17 cellular contexts compared by ENCODE assay signal in the genomic region with DNA sequence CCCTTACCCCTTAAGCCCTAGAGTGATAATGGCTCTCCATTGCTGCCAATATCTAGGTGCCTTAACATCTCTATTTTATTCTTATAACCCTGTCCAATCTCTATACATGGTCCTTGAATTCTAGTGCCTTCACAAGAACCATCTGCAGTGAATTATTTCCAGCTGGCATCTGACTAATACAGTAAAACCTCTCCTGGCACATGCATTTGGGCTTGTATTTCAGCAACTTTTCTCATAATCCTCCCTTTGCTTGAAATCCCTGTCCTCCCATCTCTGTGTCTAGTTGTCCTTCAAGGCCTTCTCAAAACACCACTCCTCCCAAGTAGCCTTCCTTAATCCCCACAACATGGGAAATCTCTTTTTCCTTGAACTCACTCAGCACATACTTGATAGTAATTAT. TPM values are rescaled to one million over a fixed set of nuclear protein-coding genes. Genes with fewer than 3 reads are reported as not detected.
DNase-seq lines count a peak whose midpoint lies in the region; ATAC-seq and TF ChIP-seq lines count a peak whose summit lies in the region.
"Had no signal": no experiment of that assay in that cellular context is flagged by ENCODE, and none has a peak within 500 bp of the region (broad histone marks: within the 10 kb centered on the region; RNA-seq: fewer than 3 reads in every experiment).

No MANE protein-coding gene starts in this region.

- H2AFZ ChIP-seq in IMR-90 (replicated peaks; ENCODE audit: low read length, poor library complexity): no peak overlapping the region

- CTCF ChIA-PET in IMR-90 (lab: Yijun Ruan, JAX): no interaction called here
- CTCF ChIA-PET in Caco-2 (lab: Charles Lee): no interaction called here

- no peaks in the 10 kb centered on the region for H3K27me3 Mint-ChIP-seq in osteocyte (ENCODE audit: unreplicated experiment)
- H3K27me3 Mint-ChIP-seq in Caco-2 (ENCODE audit: insufficient read depth, unreplicated experiment): no peaks in the 10 kb centered on the region
- no peaks in the 10 kb centered on the region for H3K27me3 Mint-ChIP-seq in progenitor cell of endocrine pancreas

- no peak overlapping the region for H3K27ac ChIP-seq in IMR-90 (ENCODE audit: insufficient read depth, low read length)
- H3K27ac ChIP-seq: Peyer's patch had no signal

- H3K9ac ChIP-seq in IMR-90 (ENCODE audit: low read depth, low read length): no peak overlapping the region

- in situ Hi-C loops in IMR-90 (cut with MboI; ENCODE audit: low sequenced_read_pairs): no loop called here

- H3K36me3 Mint-ChIP-seq in osteocyte (ENCODE audit: unreplicated experiment): no peaks in the 10 kb centered on the region
- H3K36me3 Mint-ChIP-seq in Caco-2 (ENCODE audit: insufficient read depth, unreplicated experiment): no peaks in the 10 kb centered on the region
- H3K36me3 Mint-ChIP-seq in progenitor cell of endocrine pancreas (ENCODE audit: insufficient read depth): peaks cover 2% of the 10 kb centered on the region
- H3K36me3 Mint-ChIP-seq: CD14-positive monocyte had no signal

- H4K5ac ChIP-seq in IMR-90 (ENCODE audit: low read depth, low read length): no peak overlapping the region

- H3K9me1 ChIP-seq in IMR-90 (ENCODE audit: insufficient read depth, low read length): no peaks in the 10 kb centered on the region

- no peak overlapping the region for H3K4me2 ChIP-seq in IMR-90 (ENCODE audit: low read depth, low read length)

- no peak overlapping the region for H3K14ac ChIP-seq in IMR-90 (replicated peaks; ENCODE audit: low read depth, low read length)

- no peak for TF ChIP-seq RAD21 in IMR-90 (IDR thresholded peaks at IDR 0.05; ENCODE audit: low read length)

- peak overlapping the region; percentile 36 for H3K27ac Mint-ChIP-seq in osteocyte (ENCODE audit: unreplicated experiment)
- H3K27ac Mint-ChIP-seq in Caco-2 (ENCODE audit: unreplicated experiment): no peak overlapping the region
- H3K27ac Mint-ChIP-seq in progenitor cell of endocrine pancreas: no peak overlapping the region

- peaks cover 13 to 15% of the 10 kb centered on the region in 2 experiments for H3K79me1 ChIP-seq in IMR-90 (ENCODE audit: low read depth in 1 of 2, low read length in 2 of 2)

- DNase-seq in EH (ENCODE audit: low read depth): peak; percentile 63
- DNase-seq in IMR-90: peak; percentile 37
- DNase-seq in fibroblast of gingiva (ENCODE audit: low read depth): peak; percentile 86
- DNase-seq in osteocyte (ENCODE audit: extremely low spot score, unreplicated experiment): no peak
- DNase-seq in COLO829 (ENCODE audit: low spot score): no peak
- DNase-seq in Caco-2: no peak
- DNase-seq in progenitor cell of endocrine pancreas (ENCODE audit: low spot score, unreplicated experiment): no peak
- DNase-seq: DMS53, Karpas-422, MV-4-11, NCI-H1417 treated with DMSO at 0.1 percent for 48 hours, NCI-H2081, Peyer's patch, SHP77, SW 1271 had no signal

- no peak overlapping the region for H3K4me3 Mint-ChIP-seq in osteocyte (ENCODE audit: unreplicated experiment)
- no peak overlapping the region for H3K4me3 Mint-ChIP-seq in Caco-2 (ENCODE audit: unreplicated experiment)
- no peak overlapping the region for H3K4me3 Mint-ChIP-seq in progenitor cell of endocrine pancreas (ENCODE audit: low read depth)
- H3K4me3 Mint-ChIP-seq: CD14-positive monocyte had no signal

- H2BK120ac ChIP-seq in IMR-90 (ENCODE audit: low read depth, low read length): no peak overlapping the region

- ATAC-seq in IMR-90 (ENCODE audit: low read depth) (no peak), GM21423 (IDR thresholded peaks at IDR 0.05; ENCODE audit: unreplicated experiment) (no peak)

- no peak overlapping the region for H2BK15ac ChIP-seq in IMR-90 (ENCODE audit: low read depth, low read length)

- H2BK5ac ChIP-seq in IMR-90 (ENCODE audit: low read depth, low read length, poor library complexity, severe bottlenecking): no peak overlapping the region

- no peak overlapping the region for H3K4ac ChIP-seq in IMR-90 (ENCODE audit: low read depth, low read length)

- no peak overlapping the region for H4K8ac ChIP-seq in IMR-90 (ENCODE audit: low read depth in 2 of 2, low read length in 2 of 2)

- no peaks in the 10 kb centered on the region for H4K20me1 ChIP-seq in IMR-90 (ENCODE audit: insufficient read depth, low read length)

- no peak for TF ChIP-seq POLR2A in IMR-90 (IDR thresholded peaks at IDR 0.05; ENCODE audit: low read depth, low read length)

- H3K18ac ChIP-seq in IMR-90 (ENCODE audit: low read depth, low read length): no peak overlapping the region

- dilution Hi-C loops in IMR-90 (cut with HindIII; ENCODE audit: low sequenced_read_pairs, unreplicated experiment): no loop called here

- H3K56ac ChIP-seq in IMR-90 (ENCODE audit: extremely low read depth, insufficient read depth, low read length): no peak overlapping the region

- no peaks in the 10 kb centered on the region for H3K9me3 ChIP-seq in IMR-90 (ENCODE audit: control insufficient read depth, insufficient read depth, low read length)
- no peaks in the 10 kb centered on the region for H3K9me3 ChIP-seq in Caco-2
- H3K9me3 ChIP-seq: Peyer's patch had no signal

- no peak overlapping the region for H4K91ac ChIP-seq in IMR-90 (ENCODE audit: insufficient read depth, low read depth, low read length)

- H3K27me3 ChIP-seq in IMR-90 (ENCODE audit: control insufficient read depth, insufficient read depth, low read length) (no peaks in the 10 kb centered on the region), Caco-2 (replicated peaks; ENCODE audit: control insufficient read depth, insufficient read depth, low read length) (no peaks in the 10 kb centered on the region)
- H3K27me3 ChIP-seq: Peyer's patch had no signal

- H2AK9ac ChIP-seq in IMR-90 (replicated peaks; ENCODE audit: low read depth, low read length, poor library complexity): no peak overlapping the region

- BruUV-seq in IMR-90 (replicated peaks; lab: Mats Ljungman, UMichigan) (no TSS peak), Caco-2 (replicated peaks; lab: Mats Ljungman, UMichigan) (no TSS peak)

- TF ChIP-seq CTCF in IMR-90 (conservative IDR thresholded peaks at IDR 0.05; ENCODE audit: low read depth, low read length) (no peak), osteocyte (IDR thresholded peaks at IDR 0.05) (no peak), Caco-2 (IDR thresholded peaks at IDR 0.05; ENCODE audit: insufficient read depth in 1 of 2, low read depth in 1 of 2, low read length in 1 of 2, severe bottlenecking in 1 of 2, unreplicated experiment in 1 of 2) (no peak), progenitor cell of endocrine pancreas (IDR thresholded peaks at IDR 0.05; ENCODE audit: unreplicated experiment) (no peak)

- H3K36me3 ChIP-seq in IMR-90 (ENCODE audit: control insufficient read depth, insufficient read depth, low read length) (no peaks in the 10 kb centered on the region; the same call in 1 of the 2 replicates), Caco-2 (ENCODE audit: control insufficient read depth, insufficient read depth, low read length) (no peaks in the 10 kb centered on the region)
- H3K36me3 ChIP-seq: Peyer's patch had no signal

- H3K4me1 ChIP-seq in IMR-90 (ENCODE audit: control insufficient read depth, insufficient read depth, low read length) (no peaks in the 10 kb centered on the region), Caco-2 (no peaks in the 10 kb centered on the region)
- H3K4me1 ChIP-seq: Peyer's patch had no signal

- H3K4me3 ChIP-seq in IMR-90 (ENCODE audit: insufficient read depth, low read depth, low read length) (no peak overlapping the region), Caco-2 (ENCODE audit: low read depth, low read length) (no peak overlapping the region)
- H3K4me3 ChIP-seq: Peyer's patch had no signal

- peaks cover 21% of the 10 kb centered on the region for H3K4me1 Mint-ChIP-seq in osteocyte (ENCODE audit: unreplicated experiment)
- no peaks in the 10 kb centered on the region for H3K4me1 Mint-ChIP-seq in Caco-2 (ENCODE audit: low read depth, unreplicated experiment)
- H3K4me1 Mint-ChIP-seq in progenitor cell of endocrine pancreas (ENCODE audit: low read depth): no peaks in the 10 kb centered on the region
- H3K4me1 Mint-ChIP-seq: CD14-positive monocyte had no signal

- POLR2A ChIA-PET in IMR-90 (lab: Charles Lee; ENCODE audit: unreplicated experiment) (no interaction called here), Caco-2 (lab: Charles Lee) (no interaction called here)

- no peak overlapping the region for H3K23ac ChIP-seq in IMR-90 (ENCODE audit: low read depth, low read length)

- no peak overlapping the region for H2BK20ac ChIP-seq in IMR-90 (ENCODE audit: low read depth, low read length)

- peaks cover 5% of the 10 kb centered on the region for H3K9me3 Mint-ChIP-seq in osteocyte (ENCODE audit: unreplicated experiment)
- H3K9me3 Mint-ChIP-seq in Caco-2 (ENCODE audit: unreplicated experiment): no peaks in the 10 kb centered on the region
- H3K9me3 Mint-ChIP-seq in progenitor cell of endocrine pancreas (ENCODE audit: low read depth): peaks cover 5% of the 10 kb centered on the region

- intact Hi-C loops in IMR-90 (cut with micrococcal nuclease) (no loop called here), Caco-2 (cut with micrococcal nuclease; ENCODE audit: unreplicated experiment) (no loop called here)

- no peak overlapping the region for H2AK5ac ChIP-seq in IMR-90 (ENCODE audit: low read depth, low read length)

TF ChIP-seq in IMR-90, 13 proteins besides CTCF, POLR2A, EP300 and RAD21:
- TF ChIP-seq SMC3 (IDR thresholded peaks at IDR 0.05; ENCODE audit: low read depth, low read length) (no peak), RCOR1 (IDR thresholded peaks at IDR 0.05; ENCODE audit: insufficient replicate concordance, low read length) (no peak), CHD1 (IDR thresholded peaks at IDR 0.05; ENCODE audit: low read depth, low read length) (no peak), MAFK (IDR thresholded peaks at IDR 0.05; ENCODE audit: low read depth, low read length) (no peak), FOS (IDR thresholded peaks at IDR 0.05; ENCODE audit: low read depth, low read length) (no peak), CEBPB (IDR thresholded peaks at IDR 0.05; ENCODE audit: low read depth, low read length) (no peak), NFE2L2 (IDR thresholded peaks at IDR 0.05; ENCODE audit: low read depth, low read length) (no peak)
- TF ChIP-seq, protein P1, sequence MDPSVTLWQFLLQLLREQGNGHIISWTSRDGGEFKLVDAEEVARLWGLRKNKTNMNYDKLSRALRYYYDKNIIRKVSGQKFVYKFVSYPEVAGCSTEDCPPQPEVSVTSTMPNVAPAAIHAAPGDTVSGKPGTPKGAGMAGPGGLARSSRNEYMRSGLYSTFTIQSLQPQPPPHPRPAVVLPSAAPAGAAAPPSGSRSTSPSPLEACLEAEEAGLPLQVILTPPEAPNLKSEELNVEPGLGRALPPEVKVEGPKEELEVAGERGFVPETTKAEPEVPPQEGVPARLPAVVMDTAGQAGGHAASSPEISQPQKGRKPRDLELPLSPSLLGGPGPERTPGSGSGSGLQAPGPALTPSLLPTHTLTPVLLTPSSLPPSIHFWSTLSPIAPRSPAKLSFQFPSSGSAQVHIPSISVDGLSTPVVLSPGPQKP (IDR thresholded peaks at IDR 0.05; ENCODE audit: borderline replicate concordance, low read depth, low read length): no peak
TF ChIP-seq in IMR-90: peak in this region for 0.

RNA-seq across cellular contexts. Expression of a gene that starts 14.2 kb away (rescaled TPM):
- total RNA-seq in IMR-90 (2012; rRNA removed): 72.4 and 130 TPM in 2 replicates
- 108 and 119 TPM in 2 replicates for polyA plus RNA-seq in IMR-90 (2012; rRNA removed)
- polyA plus RNA-seq in IMR-90 (2012; cell fraction: cytosol; rRNA removed): 84.5 and 106 TPM in 2 replicates
- polyA plus RNA-seq in IMR-90 (2012; cell fraction: nucleus; rRNA removed; ENCODE audit: low replicate concordance): 141 and 145 TPM in 2 replicates
- 41.8 and 42.1 TPM in 2 replicates for total RNA-seq in osteocyte
- total RNA-seq in Caco-2 (2022): 36.7 and 38.8 TPM in 2 replicates
- 213 and 220 TPM in 2 replicates for total RNA-seq in progenitor cell of endocrine pancreas
- polyA plus RNA-seq: CD14-positive monocyte had no signal

Comparison
In these comparisons a context has a peak if more than half of its experiments do, and no peak if none do; other contexts are left out.
1. DNase-seq: peak in EH (single experiment), IMR-90 (single experiment) and fibroblast of gingiva (single experiment); none in osteocyte (single experiment), COLO829 (single experiment), Caco-2 (0 of 2) and progenitor cell of endocrine pancreas (single experiment).